8 cellular contexts compared by ENCODE assay signal in the genomic region with DNA sequence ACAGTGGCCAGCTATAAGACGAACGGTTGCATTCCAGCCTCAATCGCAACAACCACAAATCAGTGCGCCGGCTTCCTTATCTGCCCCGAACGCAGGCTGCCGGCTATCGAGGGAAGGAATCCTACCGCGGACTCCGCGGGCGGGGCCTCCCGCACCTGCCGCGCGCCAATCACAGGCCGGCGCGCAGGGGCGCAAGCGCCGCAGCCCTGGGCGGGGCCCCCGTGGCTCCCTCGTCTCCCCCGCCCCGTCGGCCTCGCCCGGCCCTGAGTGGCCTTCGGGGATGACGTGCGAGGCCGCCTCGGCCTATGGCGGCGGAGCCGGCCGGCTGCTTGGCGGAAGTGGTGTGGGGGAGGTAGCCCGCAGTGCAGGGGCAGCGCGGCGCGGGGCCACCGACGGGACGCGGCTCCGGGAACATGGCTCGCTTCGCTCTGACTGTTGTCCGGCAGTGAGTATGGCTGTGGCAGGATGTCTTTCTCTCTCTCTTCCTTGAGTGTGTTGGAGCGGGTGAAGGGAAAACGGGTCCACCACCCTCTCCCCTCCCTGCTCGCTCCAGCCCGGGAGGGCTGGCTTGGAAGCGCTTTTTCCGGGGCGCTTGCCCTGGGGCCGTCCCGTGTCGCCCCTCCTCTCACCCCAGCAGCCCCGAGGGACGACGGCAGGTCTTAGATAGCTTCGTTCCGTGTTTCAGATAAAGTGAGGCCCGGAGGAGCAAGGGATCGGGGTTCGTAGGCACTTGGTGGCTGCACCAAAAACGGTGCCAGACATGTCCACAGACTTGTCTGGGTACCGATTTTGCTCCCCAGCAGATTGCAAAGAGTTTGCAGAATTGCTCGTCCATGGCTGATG. TPM values are rescaled to one million over a fixed set of nuclear protein-coding genes. Genes with fewer than 3 reads are reported as not detected.
DNase-seq lines count a peak whose midpoint lies in the region; ATAC-seq, FAIRE-seq and TF ChIP-seq lines count a peak whose summit lies in the region.

A gene with protein sequence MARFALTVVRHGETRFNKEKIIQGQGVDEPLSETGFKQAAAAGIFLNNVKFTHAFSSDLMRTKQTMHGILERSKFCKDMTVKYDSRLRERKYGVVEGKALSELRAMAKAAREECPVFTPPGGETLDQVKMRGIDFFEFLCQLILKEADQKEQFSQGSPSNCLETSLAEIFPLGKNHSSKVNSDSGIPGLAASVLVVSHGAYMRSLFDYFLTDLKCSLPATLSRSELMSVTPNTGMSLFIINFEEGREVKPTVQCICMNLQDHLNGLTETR (plus strand): TSS at position 355 of the 843 bp plus-strand sequence. CDS start 59 bp downstream, at position 414.

- peaks cover 2% of the 10 kb centered on the region in 2 donors for H3K4me1 ChIP-seq in small intestine (ENCODE audit: control insufficient read depth in 2 of 2, insufficient read depth in 1 of 2, low read depth in 1 of 2, low read length in 1 of 2)

- ATAC-seq in GM18909 (IDR thresholded peaks at IDR 0.05; ENCODE audit: poor library complexity, unreplicated experiment) (peak; percentile 97), HG03159 (IDR thresholded peaks at IDR 0.05; ENCODE audit: unreplicated experiment) (peak; percentile 94)

- WGBS in small intestine, 3 donors: 0% methylated on average over 65 to 76 of the region's 76 CpGs

- FAIRE-seq in bronchial epithelial cell (lab: Jason Lieb, UNC) (no peak), small intestine (lab: Jason Lieb, UNC) (no peak)

- H3K4me3 ChIP-seq in AG04450 (ENCODE audit: low read depth, low read length) (peak within 1 kb of the TSS; percentile 90), WI38 (ENCODE audit: low read depth, low read length) (peak within 1 kb of the TSS; percentile 97), bronchial epithelial cell (ENCODE audit: low read depth, low read length) (peak within 1 kb of the TSS; percentile 98), small intestine (ENCODE audit: low read depth in 1 of 2, low read length in 2 of 2) (peak within 1 kb of the TSS; percentile 86 to 91)

- H3K36me3 ChIP-seq in bronchial epithelial cell (ENCODE audit: control insufficient read depth, insufficient read depth, low read length): peaks cover 3% of the 10 kb centered on the region
- no peaks in the 10 kb centered on the region for H3K36me3 ChIP-seq in small intestine (ENCODE audit: control insufficient read depth in 2 of 2, insufficient read depth in 2 of 2, low read length in 2 of 2)

- H3K27ac ChIP-seq in AG04450 (ENCODE audit: low read depth, low read length) (peak within 1 kb of the TSS; percentile 88), small intestine (ENCODE audit: low read depth in 1 of 2, low read length in 1 of 2) (peak within 1 kb of the TSS; percentile 85 to 98)

- CTCF ChIA-PET in AG04450 (lab: Charles Lee): no interaction called here

- H3K27me3 ChIP-seq in AG04450 (ENCODE audit: control insufficient read depth, insufficient read depth, low read length): no peaks in the 10 kb centered on the region
- no peaks in the 10 kb centered on the region for H3K27me3 ChIP-seq in bronchial epithelial cell (ENCODE audit: control insufficient read depth, insufficient read depth, low read length)
- no peaks in the 10 kb centered on the region for H3K27me3 ChIP-seq in small intestine (ENCODE audit: control insufficient read depth in 2 of 2, insufficient read depth in 2 of 2, low read length in 2 of 2)

- POLR2A ChIA-PET in AG04450 (lab: Yijun Ruan, JAX): no interaction called here

- no peak for TF ChIP-seq CTCF in AG04450 (IDR thresholded peaks at IDR 0.05; ENCODE audit: low read depth, low read length)
- no peak for TF ChIP-seq CTCF in WI38 (IDR thresholded peaks at IDR 0.05; ENCODE audit: low read depth, low read length)
- TF ChIP-seq CTCF in bronchial epithelial cell (IDR thresholded peaks at IDR 0.05; ENCODE audit: insufficient read depth, low read length, severe bottlenecking): no peak

- DNase-seq in AG04450 (ENCODE audit: low read depth, low spot score) (peak; percentile 80), NCI-H2227 (lab: John Stamatoyannopoulos, UW; ENCODE audit: unreplicated experiment) (peak; percentile 95), bronchial epithelial cell (ENCODE audit: low read depth) (peak; percentile 86), iPS-NIHi11 (ENCODE audit: low spot score) (peak; percentile 100), small intestine (peak; percentile 97)

- peaks cover 3% of the 10 kb centered on the region; the same call in 1 of the 2 replicates for H3K9me3 ChIP-seq in AG04450 (ENCODE audit: control insufficient read depth, insufficient read depth, low read length)
- no peaks in the 10 kb centered on the region for H3K9me3 ChIP-seq in small intestine (ENCODE audit: control insufficient read depth, low read depth)

RNA-seq across cellular contexts. Expression of the gene that starts here (rescaled TPM):
- polyA plus RNA-seq in AG04450 (2011; rRNA removed): 24.5 and 28.8 TPM in 2 replicates
- 8.7 and 14.2 TPM in 2 replicates for polyA minus RNA-seq in AG04450 (2011; rRNA and poly(A)+ RNA removed)
- total RNA-seq in bronchial epithelial cell: 10.0 and 11.8 TPM in 2 replicates
- 10 to 100 TPM in 1 of 3 donors, 1 to 10 TPM in 2; 4.7 to 10.1 (median 6.2) TPM for polyA plus RNA-seq in small intestine

Comparison
In these comparisons a context has a peak if more than half of its experiments do, and no peak if none do; other contexts are left out.
1. Peak in every context shown above with its lines: DNase-seq, ATAC-seq, H3K4me3 ChIP-seq and H3K27ac ChIP-seq.